Comparison of ENCODE assay signal across 10 cellular contexts in genomic region chr17:76397184-76397583, GRCh38.
"Had no signal": no experiment of that assay in that cellular context is flagged by ENCODE, and none has a peak within 500 bp of the region (broad histone marks: within the 10 kb centered on the region; RNA-seq: fewer than 3 reads in every experiment).

No MANE protein-coding gene starts in this region.

- FAIRE-seq: pancreas, small intestine had no signal

- H3K27ac ChIP-seq: ascending aorta, coronary artery, neutrophil, pancreas, stomach, suprapubic skin, tibial nerve had no signal

- H3K9me3 ChIP-seq: ascending aorta, breast epithelium, heart right ventricle, neutrophil, pancreas, stomach, suprapubic skin, tibial nerve had no signal

- H3K4me1 ChIP-seq: ascending aorta, breast epithelium, pancreas had no signal

- H3K27me3 ChIP-seq: ascending aorta, breast epithelium, heart right ventricle, neutrophil, pancreas, stomach, suprapubic skin, tibial nerve had no signal

- H3K4me3 ChIP-seq: ascending aorta, breast epithelium, coronary artery, heart right ventricle, pancreas, stomach, suprapubic skin, tibial nerve had no signal
